In the genomic region with DNA sequence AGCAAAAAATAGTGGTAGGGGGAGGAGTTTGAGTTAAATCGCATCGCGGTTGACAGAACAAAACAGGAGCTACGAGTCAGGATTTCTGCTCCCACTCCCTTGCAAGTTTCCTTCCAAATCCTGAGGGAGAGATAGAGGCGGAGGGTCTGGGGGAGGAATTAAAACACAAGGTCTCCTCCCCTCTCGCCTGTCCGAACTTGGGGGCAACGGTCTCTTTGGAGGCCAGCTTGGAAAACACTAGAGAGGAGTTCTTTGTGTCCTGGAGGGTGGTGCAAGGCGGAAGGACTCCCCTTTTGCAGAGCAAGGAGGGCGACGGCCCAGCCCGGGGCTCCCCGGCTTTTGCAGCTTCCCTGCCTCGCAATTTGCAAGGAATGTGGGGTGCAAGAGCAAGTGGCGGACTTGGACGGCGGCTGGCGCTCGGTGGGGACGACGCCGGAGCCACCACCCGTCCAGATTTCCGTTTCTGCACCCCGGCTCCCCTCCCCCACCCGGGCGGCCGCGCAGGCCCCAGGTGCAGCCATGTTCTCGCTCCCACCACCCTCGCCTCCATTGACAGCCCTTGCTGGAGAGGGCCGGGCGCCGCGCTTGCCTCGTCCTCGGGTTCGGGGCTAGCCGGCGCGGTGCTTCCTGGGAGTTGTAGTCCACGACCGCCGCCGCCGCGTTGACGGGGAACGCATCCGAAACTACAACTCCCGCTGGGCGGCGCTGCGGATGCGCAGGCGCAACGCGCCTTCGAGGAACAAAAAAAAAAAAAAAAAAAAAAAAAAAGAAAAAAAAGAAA, we compare ENCODE assay signal across 8 cellular contexts. TPM values are rescaled to one million over a fixed set of nuclear protein-coding genes. Genes with fewer than 3 reads are reported as not detected.
DNase-seq lines count a peak whose midpoint lies in the region; ATAC-seq and TF ChIP-seq lines count a peak whose summit lies in the region.

No MANE protein-coding gene starts in this region.

- peak in 2 of 3 experiments; percentile 16 to 24 for TF ChIP-seq CTCF in esophagus muscularis mucosa (IDR thresholded peaks at IDR 0.05)

- no peaks in the 10 kb centered on the region for H3K9me3 ChIP-seq in esophagus muscularis mucosa

- no peaks in the 10 kb centered on the region for H3K36me3 ChIP-seq in esophagus muscularis mucosa

- 0% methylated on average over 27 of the region's 59 CpGs for WGBS in esophagus muscularis mucosa

- TF ChIP-seq EP300 in esophagus muscularis mucosa (IDR thresholded peaks at IDR 0.05) = no peak

- peak; percentile 54 for ATAC-seq in GM21723 (IDR thresholded peaks at IDR 0.05; ENCODE audit: unreplicated experiment)

- no peak for TF ChIP-seq POLR2A in esophagus muscularis mucosa (IDR thresholded peaks at IDR 0.05; ENCODE audit: low read depth)

- intact Hi-C loops in esophagus muscularis mucosa (cut with DNase I) = loop anchor here (5.0 kb wide), 1 partner anchor 45 kb away; no protein-coding TSS in a partner anchor

- peak overlapping the region; percentile 98 to 100 (median 100) for H3K27ac ChIP-seq in esophagus muscularis mucosa (replicated peaks in 1 of 4)

- no peaks in the 10 kb centered on the region for H3K27me3 ChIP-seq in esophagus muscularis mucosa

- H3K4me1 ChIP-seq in esophagus muscularis mucosa = peaks cover 35 to 55% (median 51%) of the 10 kb centered on the region in 4 donors

- DNase-seq in DMS79 treated with DMSO at 0.1 percent for 48 hours (lab: John Stamatoyannopoulos, UW) = peak; percentile 96
- DNase-seq in KG1 (lab: John Stamatoyannopoulos, UW) = peak; percentile 80
- peak; percentile 99 for DNase-seq in activated T-cell treated with anti-CD3 and anti-CD28 coated beads, Interleukin-2, amount 50 U/mL, for 48 hours
- DNase-seq in esophagus muscularis mucosa (ENCODE audit: extremely low spot score) = peak; percentile 99
- DNase-seq in myocyte (ENCODE audit: low read depth) = peak; percentile 99
- DNase-seq in stimulated activated CD8-positive, alpha-beta memory T cell treated with anti-CD3 and anti-CD28 coated beads, Interleukin-7, amount 100 ng/mL, for 24 hours (ENCODE audit: low read depth) = peak; percentile 92

- peak overlapping the region; percentile 91 to 100 (median 100) for H3K4me3 ChIP-seq in esophagus muscularis mucosa

TF ChIP-seq in PFSK-1, 5 proteins besides CTCF, POLR2A, EP300 and RAD21:
- TF ChIP-seq TAF1 (IDR thresholded peaks at IDR 0.05; ENCODE audit: borderline replicate concordance, insufficient read depth, low read length) = peak; percentile 91
- peak; percentile 82 for TF ChIP-seq POLR2AphosphoS5 (IDR thresholded peaks at IDR 0.05; ENCODE audit: low read depth, low read length)
- TF ChIP-seq, protein P1, sequence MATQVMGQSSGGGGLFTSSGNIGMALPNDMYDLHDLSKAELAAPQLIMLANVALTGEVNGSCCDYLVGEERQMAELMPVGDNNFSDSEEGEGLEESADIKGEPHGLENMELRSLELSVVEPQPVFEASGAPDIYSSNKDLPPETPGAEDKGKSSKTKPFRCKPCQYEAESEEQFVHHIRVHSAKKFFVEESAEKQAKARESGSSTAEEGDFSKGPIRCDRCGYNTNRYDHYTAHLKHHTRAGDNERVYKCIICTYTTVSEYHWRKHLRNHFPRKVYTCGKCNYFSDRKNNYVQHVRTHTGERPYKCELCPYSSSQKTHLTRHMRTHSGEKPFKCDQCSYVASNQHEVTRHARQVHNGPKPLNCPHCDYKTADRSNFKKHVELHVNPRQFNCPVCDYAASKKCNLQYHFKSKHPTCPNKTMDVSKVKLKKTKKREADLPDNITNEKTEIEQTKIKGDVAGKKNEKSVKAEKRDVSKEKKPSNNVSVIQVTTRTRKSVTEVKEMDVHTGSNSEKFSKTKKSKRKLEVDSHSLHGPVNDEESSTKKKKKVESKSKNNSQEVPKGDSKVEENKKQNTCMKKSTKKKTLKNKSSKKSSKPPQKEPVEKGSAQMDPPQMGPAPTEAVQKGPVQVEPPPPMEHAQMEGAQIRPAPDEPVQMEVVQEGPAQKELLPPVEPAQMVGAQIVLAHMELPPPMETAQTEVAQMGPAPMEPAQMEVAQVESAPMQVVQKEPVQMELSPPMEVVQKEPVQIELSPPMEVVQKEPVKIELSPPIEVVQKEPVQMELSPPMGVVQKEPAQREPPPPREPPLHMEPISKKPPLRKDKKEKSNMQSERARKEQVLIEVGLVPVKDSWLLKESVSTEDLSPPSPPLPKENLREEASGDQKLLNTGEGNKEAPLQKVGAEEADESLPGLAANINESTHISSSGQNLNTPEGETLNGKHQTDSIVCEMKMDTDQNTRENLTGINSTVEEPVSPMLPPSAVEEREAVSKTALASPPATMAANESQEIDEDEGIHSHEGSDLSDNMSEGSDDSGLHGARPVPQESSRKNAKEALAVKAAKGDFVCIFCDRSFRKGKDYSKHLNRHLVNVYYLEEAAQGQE (IDR thresholded peaks at IDR 0.05; ENCODE audit: insufficient read depth in 1 of 2, low read depth in 2 of 2, low read length in 2 of 2) = 0 out of 4 replicates have a peak, but pooled peaks of 1 of the 2 experiments have one; percentile 1
- 0 out of 2 replicates have a peak, but pooled peaks have one; percentile 27 for TF ChIP-seq SIN3A (IDR thresholded peaks at IDR 0.05; ENCODE audit: borderline replicate concordance, insufficient read depth, low read length)
- peak; percentile 64 for TF ChIP-seq FOXP2 (optimal IDR thresholded peaks at IDR 0.05; ENCODE audit: borderline replicate concordance, extremely low read depth, extremely low read length, insufficient read depth)

RNA-seq across cellular contexts. Expression of gene GTF2I, which starts 0.4 kb away (rescaled TPM):
- 76.4 TPM for polyA plus RNA-seq in PFSK-1 (2012; ENCODE audit: insufficient read length, low read depth)
- total RNA-seq in esophagus muscularis mucosa = 100 to 1,000 TPM; 101 to 169 (median 136) TPM
- 253 and 267 TPM in 2 replicates for total RNA-seq in myocyte
- polyA plus RNA-seq in myocyte (2012) = 132 TPM

Comparison
In these comparisons a context has a peak if more than half of its experiments do, and no peak if none do; other contexts are left out.
1. Peak in every context shown above with its lines: DNase-seq, ATAC-seq, H3K4me3 ChIP-seq and H3K27ac ChIP-seq.